ENCODE assay signal across 8 cellular contexts in the genomic region with DNA sequence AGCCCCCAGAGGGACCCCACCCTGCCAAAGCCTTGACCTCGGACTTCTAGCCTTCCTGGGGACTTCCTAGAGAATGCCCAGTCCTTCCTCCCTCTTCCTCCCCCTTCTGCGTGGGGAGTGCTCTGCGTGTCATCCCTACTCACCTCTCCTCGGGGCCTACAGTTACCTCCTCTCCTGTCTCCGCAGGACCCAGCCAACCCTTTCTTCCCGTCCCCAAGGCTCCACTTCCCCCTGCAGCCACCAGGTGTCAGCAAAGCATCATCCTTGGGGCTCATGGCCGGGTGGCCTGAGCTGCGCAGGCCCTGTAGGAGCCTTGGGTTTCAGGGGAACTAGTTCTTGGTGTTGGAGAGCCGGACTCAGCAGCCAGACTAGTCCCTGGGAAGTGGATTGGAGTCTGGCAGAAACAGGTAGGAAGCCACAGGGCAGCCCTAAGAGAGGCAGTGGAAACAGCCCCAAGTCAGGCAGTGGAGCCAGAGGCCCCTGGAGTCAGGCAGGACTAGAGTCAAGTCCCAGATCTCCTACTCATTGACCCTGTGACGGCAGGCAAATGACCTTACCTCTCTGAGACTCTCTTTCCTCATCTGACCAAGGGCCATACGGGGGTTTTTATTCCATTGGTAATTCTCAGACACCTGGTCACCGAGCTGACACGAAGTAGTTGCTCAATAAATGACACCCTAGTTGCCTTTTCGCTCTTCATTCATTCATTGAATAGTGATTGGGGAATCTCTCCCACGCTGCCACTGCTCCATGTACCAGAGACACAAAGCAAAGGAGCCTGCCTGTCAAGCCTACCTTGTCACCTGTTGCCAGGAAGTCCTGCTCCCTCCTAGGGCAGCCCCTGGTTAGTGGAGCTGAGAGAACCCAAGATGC.
A peak's percentile ranks its signal among the peaks of the same experiment; 100 is the strongest.
DNase-seq lines count a peak whose midpoint lies in the region; ATAC-seq and TF ChIP-seq lines count a peak whose summit lies in the region.
"Not testable (repeated sequence)": the region's sequence is repeated elsewhere in the genome, so short reads cannot be mapped to it uniquely, and the experiment has no call there.

No MANE protein-coding gene starts in this region.

- DNase-seq in AG08395 (ENCODE audit: low spot score) (peak; percentile 90), NT2/D1 (ENCODE audit: low read depth, low spot score) (peak; percentile 64), colonic mucosa (peak; percentile 81), kidney tubule cell (ENCODE audit: low spot score) (peak; percentile 78)
- peak; percentile 84 for DNase-seq in activated CD8-positive, alpha-beta T cell treated with anti-CD3 and anti-CD28 coated beads for 36 hours
- peak; percentile 40 to 66 for DNase-seq in stimulated activated CD4-positive, alpha-beta T cell treated with anti-CD3 and anti-CD28 coated beads, Interleukin-15, amount 100 ng/mL, for 1 hour (ENCODE audit: low read depth in 1 of 2, low spot score in 1 of 2)

- peak; percentile 92 for TF ChIP-seq CTCF in activated CD8-positive, alpha-beta T cell treated with anti-CD3 and anti-CD28 coated beads for 36 hours (IDR thresholded peaks at IDR 0.05)
- peak; percentile 97 for TF ChIP-seq CTCF in colonic mucosa (IDR thresholded peaks at IDR 0.05)

- ATAC-seq in GM18868 (IDR thresholded peaks at IDR 0.05; ENCODE audit: unreplicated experiment), result peak; percentile 74
- peak; percentile 98 for ATAC-seq in activated CD8-positive, alpha-beta T cell treated with anti-CD3 and anti-CD28 coated beads for 36 hours

- H3K36me3 Mint-ChIP-seq in activated CD8-positive, alpha-beta T cell treated with anti-CD3 and anti-CD28 coated beads for 36 hours (ENCODE audit: low read depth), result peaks cover 44% of the 10 kb centered on the region

- H3K36me3 ChIP-seq in NT2/D1 (ENCODE audit: insufficient read depth, insufficient read length, low read length), result peaks cover 47% of the 10 kb centered on the region
- H3K36me3 ChIP-seq in colonic mucosa, result not testable (repeated sequence)

- H3K9me3 Mint-ChIP-seq in activated CD8-positive, alpha-beta T cell treated with anti-CD3 and anti-CD28 coated beads for 36 hours, result not testable (repeated sequence)

- not testable (repeated sequence) for H3K9ac ChIP-seq in NT2/D1 (ENCODE audit: insufficient read length, low read depth); colonic mucosa (ENCODE audit: low read depth in 2 of 2, low read length in 2 of 2)

- H3K27me3 ChIP-seq in NT2/D1 (ENCODE audit: insufficient read depth, insufficient read length); colonic mucosa: not testable (repeated sequence)

- intact Hi-C loops in activated CD8-positive, alpha-beta T cell treated with anti-CD3 and anti-CD28 coated beads for 36 hours (cut with micrococcal nuclease), result loop anchor here (1.0 to 10.0 kb wide), 2 partner anchors 242 to 310 kb away; no protein-coding TSS in a partner anchor
- intact Hi-C loops in colonic mucosa (cut with DNase I), result loop anchor here (2.0 to 10.0 kb wide), 3 partner anchors 240 to 872 kb away; no protein-coding TSS in a partner anchor

- TF ChIP-seq EP300 in Ishikawa (IDR thresholded peaks at IDR 0.05; ENCODE audit: borderline replicate concordance), result not testable (repeated sequence)

- CTCF ChIA-PET in activated CD8-positive, alpha-beta T cell treated with anti-CD3 and anti-CD28 coated beads for 36 hours (lab: Charles Lee), result interaction anchor here (0.6 to 3.7 kb wide), 21 partner anchors 9 to 309 kb away, joined by 3 to 29 read pairs (median 3); partner anchors contain the start of gene GRK3

- H3K9me3 ChIP-seq in NT2/D1 (ENCODE audit: insufficient read depth, low read length); colonic mucosa: not testable (repeated sequence)

- TF ChIP-seq RAD21 in Ishikawa (IDR thresholded peaks at IDR 0.05; ENCODE audit: low read depth), result peak; percentile 98

- peak overlapping the region; percentile 61 for H3K27ac Mint-ChIP-seq in activated CD8-positive, alpha-beta T cell treated with anti-CD3 and anti-CD28 coated beads for 36 hours

- H3K4me1 Mint-ChIP-seq in activated CD8-positive, alpha-beta T cell treated with anti-CD3 and anti-CD28 coated beads for 36 hours (ENCODE audit: low read depth), result not testable (repeated sequence)

- not testable (repeated sequence) for H3K27ac ChIP-seq in colonic mucosa

- not testable (repeated sequence) for H3K4me1 ChIP-seq in NT2/D1 (ENCODE audit: insufficient read depth, insufficient read length); colonic mucosa

- not testable (repeated sequence) for H3K4me3 Mint-ChIP-seq in activated CD8-positive, alpha-beta T cell treated with anti-CD3 and anti-CD28 coated beads for 36 hours

- H3K4me3 ChIP-seq in NT2/D1 (ENCODE audit: insufficient read length, low read depth); colonic mucosa: not testable (repeated sequence)

- not testable (repeated sequence) for H3K27me3 Mint-ChIP-seq in activated CD8-positive, alpha-beta T cell treated with anti-CD3 and anti-CD28 coated beads for 36 hours

- POLR2A ChIA-PET in activated CD8-positive, alpha-beta T cell treated with anti-CD3 and anti-CD28 coated beads for 36 hours (lab: Charles Lee), result interaction anchor here (1.0 to 1.2 kb wide), 3 partner anchors 95 to 310 kb away, joined by 3 to 5 read pairs (median 4); no protein-coding TSS in a partner anchor

TF ChIP-seq in Ishikawa, 13 proteins besides CTCF, POLR2A, EP300 and RAD21:
- peak; percentile 49; the same call in 1 of the 2 replicates for TF ChIP-seq YY1 (IDR thresholded peaks at IDR 0.05; ENCODE audit: low read depth)
TF ChIP-seq in Ishikawa: peak in this region for 1; not testable (repeated sequence) for 12.
